ENCODE assay signal across 22 cellular contexts in genomic region chr7:99305473-99306260, GRCh38. TPM values are rescaled to one million over a fixed set of nuclear protein-coding genes. Genes with fewer than 3 reads are reported as not detected.
"Had no signal": no experiment of that assay in that cellular context is flagged by ENCODE, and none has a peak within 500 bp of the region (broad histone marks: within the 10 kb centered on the region; RNA-seq: fewer than 3 reads in every experiment).

No MANE protein-coding gene starts in this region.

- H3K36me3 ChIP-seq: gastroesophageal sphincter, prostate gland had no signal

- ATAC-seq: activated CD8-positive, alpha-beta T cell treated with anti-CD3 and anti-CD28 coated beads, Interleukin-2, amount 10 ng/mL, durations not matched to agents 7 days and 5 days; activated T-cell treated with anti-CD3 and anti-CD28 coated beads, Interleukin-2, amount 50 U/mL, for 72 hours; body of pancreas; gastroesophageal sphincter; left lobe of liver had no signal

- H3K27ac ChIP-seq: body of pancreas, gastroesophageal sphincter, prostate gland, skin epidermis, tibial artery had no signal

- H3K27ac Mint-ChIP-seq: activated CD4-positive, alpha-beta T cell treated with anti-CD3 and anti-CD28 coated beads, Interleukin-2, amount 10 ng/mL, durations not matched to agents 24 days and 14 days; activated CD8-positive, alpha-beta T cell treated with anti-CD3 and anti-CD28 coated beads, Interleukin-2, amount 10 ng/mL, durations not matched to agents 7 days and 5 days; activated naive CD8-positive, alpha-beta T cell; activated T-cell treated with anti-CD3 and anti-CD28 coated beads, Interleukin-2, amount 50 U/mL, for 72 hours; T-helper 2 cell treated with Interferon-gamma antibody and Interleukin-4, amounts not matched to agents 5 μg/mL and 100 μg/mL, for 36 hours had no signal

- H3K27me3 Mint-ChIP-seq: activated CD4-positive, alpha-beta T cell treated with anti-CD3 and anti-CD28 coated beads, Interleukin-2, amount 10 ng/mL, durations not matched to agents 24 days and 14 days had no signal

- H3K27me3 ChIP-seq: body of pancreas, gastroesophageal sphincter, tibial artery had no signal

- DNase-seq: activated CD4-positive, alpha-beta T cell treated with anti-CD3 and anti-CD28 coated beads, Interleukin-2, amount 10 ng/mL, durations not matched to agents 24 days and 14 days; activated CD4-positive, CD25-positive, alpha-beta regulatory T cell; activated CD8-positive, alpha-beta memory T cell treated with anti-CD3 and anti-CD28 coated beads, Interleukin-2, amount 50 U/mL, for 4 hours; activated CD8-positive, alpha-beta T cell treated with anti-CD3 and anti-CD28 coated beads, Interleukin-2, amount 10 ng/mL, durations not matched to agents 7 days and 5 days; activated gamma-delta T cell treated with Interleukin-2 at 50 U/mL for 16 hours; activated T-cell treated with anti-CD3 and anti-CD28 coated beads, Interleukin-2, amount 50 U/mL, for 72 hours; body of pancreas; caudate nucleus; erythroblast; nucleus accumbens; right cardiac atrium; stimulated activated CD4-positive, alpha-beta T cell treated with anti-CD3 and anti-CD28 coated beads, Interleukin-4, amount 100 ng/mL, for 24 hours; stimulated activated naive CD4-positive, alpha-beta T cell; tibial artery had no signal

- H3K4me3 ChIP-seq: body of pancreas, gastroesophageal sphincter, prostate gland, skin epidermis, tibial artery had no signal

- H3K4me3 Mint-ChIP-seq: activated CD4-positive, alpha-beta T cell treated with anti-CD3 and anti-CD28 coated beads, Interleukin-2, amount 10 ng/mL, durations not matched to agents 24 days and 14 days; activated CD8-positive, alpha-beta T cell treated with anti-CD3 and anti-CD28 coated beads, Interleukin-2, amount 10 ng/mL, durations not matched to agents 7 days and 5 days; activated naive CD8-positive, alpha-beta T cell; activated T-cell treated with anti-CD3 and anti-CD28 coated beads, Interleukin-2, amount 50 U/mL, for 72 hours; T-helper 2 cell treated with Interferon-gamma antibody and Interleukin-4, amounts not matched to agents 5 μg/mL and 100 μg/mL, for 36 hours had no signal

- H3K9me3 Mint-ChIP-seq: activated T-cell treated with anti-CD3 and anti-CD28 coated beads, Interleukin-2, amount 50 U/mL, for 72 hours; T-helper 2 cell treated with Interferon-gamma antibody and Interleukin-4, amounts not matched to agents 5 μg/mL and 100 μg/mL, for 36 hours had no signal

- H3K4me1 ChIP-seq: body of pancreas, gastroesophageal sphincter, prostate gland, tibial artery had no signal

- H3K9me3 ChIP-seq: body of pancreas, prostate gland had no signal

- H3K4me1 Mint-ChIP-seq: activated CD4-positive, alpha-beta T cell treated with anti-CD3 and anti-CD28 coated beads, Interleukin-2, amount 10 ng/mL, durations not matched to agents 24 days and 14 days had no signal

RNA-seq across cellular contexts. Expression of gene MYH16, which starts 33.0 kb away (rescaled TPM):
- total RNA-seq: activated CD4-positive, alpha-beta T cell treated with anti-CD3 and anti-CD28 coated beads, Interleukin-2, amount 10 ng/mL, durations not matched to agents 24 days and 14 days; activated CD8-positive, alpha-beta T cell treated with anti-CD3 and anti-CD28 coated beads, Interleukin-2, amount 10 ng/mL, durations not matched to agents 7 days and 5 days; activated T-cell treated with anti-CD3 and anti-CD28 coated beads, Interleukin-2, amount 50 U/mL, for 72 hours; gastroesophageal sphincter; left lobe of liver; lung microvascular endothelial cell; right cardiac atrium; subcutaneous adipose tissue had no signal
